24 cellular contexts compared by ENCODE assay signal in genomic region chr11:71136095-71136845, GRCh38.
"Had no signal": no experiment of that assay in that cellular context is flagged by ENCODE, and none has a peak within 500 bp of the region (broad histone marks: within the 10 kb centered on the region; RNA-seq: fewer than 3 reads in every experiment).

No MANE protein-coding gene starts in this region.

- H3K27ac ChIP-seq: epithelial cell of prostate, esophagus squamous epithelium, gastrocnemius medialis, heart right ventricle, left lung, lower lobe of right lung had no signal

- H3K36me3 ChIP-seq: esophagus squamous epithelium, gastrocnemius medialis, heart right ventricle, left lung, lower lobe of right lung had no signal

- H3K4me1 ChIP-seq: gastrocnemius medialis, left lung had no signal

- H3K4me3 ChIP-seq: esophagus squamous epithelium, gastrocnemius medialis, heart right ventricle, left lung, lower lobe of right lung, mucosa of descending colon had no signal

- DNase-seq: cortex of kidney; effector CD8-positive, alpha-beta T cell; effector memory CD8-positive, alpha-beta T cell; endodermal cell; erythroblast; esophagus squamous epithelium; foreskin fibroblast; foreskin melanocyte; gastrocnemius medialis; glutamatergic neuron; heart right ventricle; hippocampal formation; left cardiac atrium; left lung; left ventricle myocardium superior; lower lobe of right lung; mesenchymal stem cell; mucosa of descending colon; naive B cell had no signal

- FAIRE-seq: endometrium, islet of Langerhans, keratinocyte had no signal

- H3K9me3 ChIP-seq: esophagus squamous epithelium, gastrocnemius medialis, heart right ventricle, left lung, lower lobe of right lung, mucosa of descending colon had no signal

- H3K27me3 ChIP-seq: esophagus squamous epithelium, gastrocnemius medialis, left lung had no signal

- ATAC-seq: effector memory CD8-positive, alpha-beta T cell; esophagus mucosa; gastrocnemius medialis; heart right ventricle; left cardiac atrium; left lung; left ventricle myocardium superior; lower lobe of right lung; mucosa of descending colon had no signal
